Comparison of ENCODE assay signal across 11 cellular contexts in genomic region chr14:60815371-60815770, GRCh38.
DNase-seq lines count a peak whose midpoint lies in the region; ATAC-seq, FAIRE-seq and TF ChIP-seq lines count a peak whose summit lies in the region.
"Had no signal": no experiment of that assay in that cellular context is flagged by ENCODE, and none has a peak within 500 bp of the region (broad histone marks: within the 10 kb centered on the region; RNA-seq: fewer than 3 reads in every experiment).

No MANE protein-coding gene starts in this region.

- intact Hi-C loops in kidney (cut with DNase I): no loop called here

- peaks cover 24% of the 10 kb centered on the region for H3K4me1 Mint-ChIP-seq in progenitor cell of endocrine pancreas (ENCODE audit: low read depth)

- TF ChIP-seq CTCF in progenitor cell of endocrine pancreas (IDR thresholded peaks at IDR 0.05; ENCODE audit: unreplicated experiment) (no peak), kidney (IDR thresholded peaks at IDR 0.05; ENCODE audit: borderline replicate concordance, extremely low read depth, insufficient read depth) (no peak)

- H3K9me3 ChIP-seq in kidney (ENCODE audit: control insufficient read depth in 1 of 2, low read length in 2 of 2): no peaks in the 10 kb centered on the region
- H3K9me3 ChIP-seq: tibial nerve had no signal

- H3K36me3 Mint-ChIP-seq in progenitor cell of endocrine pancreas (ENCODE audit: insufficient read depth): peaks cover 20% of the 10 kb centered on the region

- no peak overlapping the region for H3K4me3 ChIP-seq in kidney (ENCODE audit: low read length in 2 of 2)
- H3K4me3 ChIP-seq: tibial nerve had no signal

- peak; percentile 91 for ATAC-seq in HG02642 (IDR thresholded peaks at IDR 0.05; ENCODE audit: poor library complexity, unreplicated experiment)
- ATAC-seq: HCT116 had no signal

- H3K9ac ChIP-seq in kidney (ENCODE audit: low read length in 2 of 2): no peak overlapping the region

- no peak overlapping the region for H3K27ac ChIP-seq in kidney (ENCODE audit: low read depth in 2 of 2, low read length in 2 of 2)
- H3K27ac ChIP-seq: tibial nerve had no signal

- H3K9me3 Mint-ChIP-seq in progenitor cell of endocrine pancreas (ENCODE audit: low read depth): peaks cover 3% of the 10 kb centered on the region

- no peaks in the 10 kb centered on the region for H3K27me3 Mint-ChIP-seq in progenitor cell of endocrine pancreas

- H3K4me1 ChIP-seq in kidney (ENCODE audit: control insufficient read depth in 1 of 2, insufficient read depth in 1 of 2, low read depth in 1 of 2, low read length in 2 of 2): no peaks in the 10 kb centered on the region
- H3K4me1 ChIP-seq: tibial nerve had no signal

- H3K4me3 Mint-ChIP-seq in progenitor cell of endocrine pancreas (ENCODE audit: low read depth): peak overlapping the region; percentile 21

- peaks cover 5 to 7% of the 10 kb centered on the region in 2 donors for H3K36me3 ChIP-seq in kidney (ENCODE audit: control insufficient read depth in 1 of 2, insufficient read depth in 2 of 2, low read length in 2 of 2)

- peak overlapping the region; percentile 90 for H3K27ac Mint-ChIP-seq in progenitor cell of endocrine pancreas

- FAIRE-seq in kidney (lab: Jason Lieb, UNC): no peak

- DNase-seq in DMS79 (lab: John Stamatoyannopoulos, UW) (peak; percentile 22), DMS79 treated with DMSO at 0.1 percent for 48 hours (lab: John Stamatoyannopoulos, UW) (no peak), HuH-7 (ENCODE audit: low spot score) (peak; percentile 10), progenitor cell of endocrine pancreas (ENCODE audit: low spot score, unreplicated experiment) (no peak), kidney (no peak), 8988T (no peak), Ammon's horn (ENCODE audit: low spot score) (no peak)
- DNase-seq: RPMI8226 had no signal

Comparison
In these comparisons a context has a peak if more than half of its experiments do, and no peak if none do; other contexts are left out.
1. DNase-seq: peak in DMS79 (single experiment) and HuH-7 (single experiment); none in DMS79 treated with DMSO at 0.1 percent for 48 hours (single experiment), progenitor cell of endocrine pancreas (single experiment), kidney (single experiment), 8988T (single experiment) and Ammon's horn (single experiment).